ENCODE assay signal across 9 cellular contexts in genomic region chr7:138875794-138876193, GRCh38.
DNase-seq lines count a peak whose midpoint lies in the region; ATAC-seq and TF ChIP-seq lines count a peak whose summit lies in the region.
"Had no signal": no experiment of that assay in that cellular context is flagged by ENCODE, and none has a peak within 500 bp of the region (broad histone marks: within the 10 kb centered on the region; RNA-seq: fewer than 3 reads in every experiment).

No MANE protein-coding gene starts in this region.

- no peaks in the 10 kb centered on the region for H3K9me3 Mint-ChIP-seq in stimulated activated effector memory CD8-positive, alpha-beta T cell treated with anti-CD3 and anti-CD28 coated beads, Interleukin-12 subunit alpha, Interleukin-12 subunit beta, amount 100 ng/mL, for 72 hours

- no peaks in the 10 kb centered on the region for H3K36me3 Mint-ChIP-seq in stimulated activated effector memory CD8-positive, alpha-beta T cell treated with anti-CD3 and anti-CD28 coated beads, Interleukin-12 subunit alpha, Interleukin-12 subunit beta, amount 100 ng/mL, for 72 hours

- WGBS in stomach, 5 donors: 76 to 88% (median 85%) methylated on average over 9 of the region's 9 CpGs
- WGBS in prostate gland: 85% methylated on average over 9 of the region's 9 CpGs

- TF ChIP-seq EP300 in stomach (IDR thresholded peaks at IDR 0.05): no peak

- H3K4me1 ChIP-seq in foreskin keratinocyte: peaks cover 36% of the 10 kb centered on the region
- no peaks in the 10 kb centered on the region for H3K4me1 ChIP-seq in stomach
- no peaks in the 10 kb centered on the region for H3K4me1 ChIP-seq in prostate gland (replicated peaks)

- no peaks in the 10 kb centered on the region for H3K27me3 ChIP-seq in foreskin keratinocyte
- no peaks in the 10 kb centered on the region for H3K27me3 ChIP-seq in stomach
- no peaks in the 10 kb centered on the region for H3K27me3 ChIP-seq in prostate gland (replicated peaks; ENCODE audit: insufficient read depth)

- H3K36me3 ChIP-seq in stomach: peaks cover 0 to 23% (median 16%) of the 10 kb centered on the region in 4 donors
- H3K36me3 ChIP-seq in prostate gland: no peaks in the 10 kb centered on the region

- H3K27ac ChIP-seq in foreskin keratinocyte (peak overlapping the region; percentile 89), stomach (no peak overlapping the region), prostate gland (no peak overlapping the region)

- TF ChIP-seq CTCF in foreskin keratinocyte (conservative IDR thresholded peaks at IDR 0.05) (no peak), stomach (IDR thresholded peaks at IDR 0.05) (no peak), prostate gland (IDR thresholded peaks at IDR 0.05) (no peak)

- H3K4me3 ChIP-seq in stomach (no peak overlapping the region), prostate gland (no peak overlapping the region)

- H3K4me1 Mint-ChIP-seq in stimulated activated effector memory CD8-positive, alpha-beta T cell treated with anti-CD3 and anti-CD28 coated beads, Interleukin-12 subunit alpha, Interleukin-12 subunit beta, amount 100 ng/mL, for 72 hours: peaks cover 20% of the 10 kb centered on the region

- intact Hi-C loops in stomach (cut with DNase I; ENCODE audit: low total_unique reads) (no loop called here), prostate gland (cut with DNase I) (no loop called here)

- H3K9me3 ChIP-seq in stomach (no peaks in the 10 kb centered on the region), prostate gland (no peaks in the 10 kb centered on the region)

- peak overlapping the region; percentile 60 for H3K27ac Mint-ChIP-seq in stimulated activated effector memory CD8-positive, alpha-beta T cell treated with anti-CD3 and anti-CD28 coated beads, Interleukin-12 subunit alpha, Interleukin-12 subunit beta, amount 100 ng/mL, for 72 hours

- ATAC-seq in foreskin keratinocyte (peak; percentile 96), HG02610 (IDR thresholded peaks at IDR 0.05; ENCODE audit: unreplicated experiment) (no peak)
- ATAC-seq in stimulated activated effector memory CD8-positive, alpha-beta T cell treated with anti-CD3 and anti-CD28 coated beads, Interleukin-12 subunit alpha, Interleukin-12 subunit beta, amount 100 ng/mL, for 72 hours: peak; percentile 100

- TF ChIP-seq POLR2A in stomach (IDR thresholded peaks at IDR 0.05): no peak
- TF ChIP-seq POLR2A in prostate gland (IDR thresholded peaks at IDR 0.05): no peak

- peak; percentile 97 for DNase-seq in NCI-H226
- peak; percentile 63 for DNase-seq in activated CD8-positive, alpha-beta memory T cell treated with anti-CD3 and anti-CD28 coated beads, Interleukin-2, amount 50 U/mL, for 48 hours
- peak; percentile 90 to 96 for DNase-seq in foreskin keratinocyte
- peak; percentile 47 to 79 for DNase-seq in stimulated activated effector memory CD8-positive, alpha-beta T cell treated with anti-CD3 and anti-CD28 coated beads, Interleukin-12 subunit alpha, Interleukin-12 subunit beta, amount 100 ng/mL, for 72 hours (ENCODE audit: low spot score in 2 of 2)
- no peak for DNase-seq in stomach
- DNase-seq in prostate gland (ENCODE audit: low spot score): no peak
- no peak for DNase-seq in pons (ENCODE audit: low spot score)
- DNase-seq: NCI-H1436 had no signal

- H3K4me3 Mint-ChIP-seq in stimulated activated effector memory CD8-positive, alpha-beta T cell treated with anti-CD3 and anti-CD28 coated beads, Interleukin-12 subunit alpha, Interleukin-12 subunit beta, amount 100 ng/mL, for 72 hours: peak overlapping the region; percentile 24

Comparison
In these comparisons a context has a peak if more than half of its experiments do, and no peak if none do; other contexts are left out.
1. DNase-seq: peak in NCI-H226 (single experiment), activated CD8-positive, alpha-beta memory T cell treated with anti-CD3 and anti-CD28 coated beads, Interleukin-2, amount 50 U/mL, for 48 hours (single experiment), foreskin keratinocyte (2 of 2) and stimulated activated effector memory CD8-positive, alpha-beta T cell treated with anti-CD3 and anti-CD28 coated beads, Interleukin-12 subunit alpha, Interleukin-12 subunit beta, amount 100 ng/mL, for 72 hours (2 of 2); none in stomach (single experiment), prostate gland (single experiment) and pons (single experiment).